32 cellular contexts compared by ENCODE assay signal in the genomic region with DNA sequence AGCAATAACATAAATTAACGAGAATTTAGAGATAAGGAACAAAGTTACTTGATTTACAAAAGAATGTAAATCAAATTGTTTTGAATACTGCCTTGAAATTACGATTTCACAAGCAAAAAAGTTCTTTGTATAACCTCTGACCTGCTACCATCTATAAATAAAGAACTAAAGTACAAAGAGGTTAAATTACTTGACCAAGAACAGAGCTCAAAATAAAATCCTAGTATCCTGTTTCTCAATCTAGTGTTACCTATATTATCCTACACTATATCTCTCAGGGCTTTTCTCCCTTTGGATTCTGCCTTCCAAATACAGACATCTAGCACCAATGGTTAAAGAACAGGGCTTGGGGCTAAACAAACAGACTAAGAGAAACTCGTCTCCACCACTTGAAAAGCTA. TPM values are rescaled to one million over a fixed set of nuclear protein-coding genes. Genes with fewer than 3 reads are reported as not detected.
"Had no signal": no experiment of that assay in that cellular context is flagged by ENCODE, and none has a peak within 500 bp of the region (broad histone marks: within the 10 kb centered on the region; RNA-seq: fewer than 3 reads in every experiment).

No MANE protein-coding gene starts in this region.

- H3K9me3 ChIP-seq: colonic mucosa, esophagus muscularis mucosa, heart left ventricle, left lung, mucosa of descending colon, prostate gland, sigmoid colon, stomach, thyroid gland had no signal

- H3K4me1 Mint-ChIP-seq: endodermal cell, neural progenitor cell had no signal

- H3K27ac Mint-ChIP-seq: dendritic cell treated with granulocyte-macrophage colony-stimulating factor and Interleukin-4, amounts not matched to agents 40 ng/mL and 50 ng/mL, for 4 days; endodermal cell; mesothelial cell of epicardium; neural progenitor cell had no signal

- H3K27ac ChIP-seq: colonic mucosa, esophagus muscularis mucosa, heart left ventricle, hepatocyte, left lung, neural progenitor cell, prostate gland, sigmoid colon, stomach, thyroid gland had no signal

- H3K27me3 Mint-ChIP-seq: dendritic cell treated with granulocyte-macrophage colony-stimulating factor and Interleukin-4, amounts not matched to agents 40 ng/mL and 50 ng/mL, for 4 days; naive B cell; natural killer cell treated with Interleukin-12 subunit alpha and Interleukin-12 subunit beta and Interleukin-15 and Interleukin-18, amount 100 ng/mL, for 72 hours had no signal

- DNase-seq: cerebellar nuclear complex; colonic mucosa; effector CD8-positive, alpha-beta T cell; endodermal cell; foreskin melanocyte; heart left ventricle; kidney; left lung; mesenchymal stem cell; mucosa of descending colon; naive B cell; right cardiac atrium; sigmoid colon; stimulated activated CD4-positive, alpha-beta T cell treated with anti-CD3 and anti-CD28 coated beads, Interleukin-2, amount 100 ng/mL, for 24 hours; stimulated activated CD4-positive, alpha-beta T cell treated with anti-CD3 and anti-CD28 coated beads, Interleukin-4, amount 100 ng/mL, for 24 hours; stimulated activated naive CD4-positive, alpha-beta T cell treated with Interleukin-2 at 50 U/mL for 16 hours; stomach; thyroid gland; trophoblast cell had no signal

- H3K4me3 Mint-ChIP-seq: dendritic cell treated with granulocyte-macrophage colony-stimulating factor and Interleukin-4, amounts not matched to agents 40 ng/mL and 50 ng/mL, for 4 days; endodermal cell; mesothelial cell of epicardium; naive B cell; natural killer cell treated with Interleukin-12 subunit alpha and Interleukin-12 subunit beta and Interleukin-15 and Interleukin-18, amount 100 ng/mL, for 72 hours; neural progenitor cell; stimulated activated effector memory CD8-positive, alpha-beta T cell treated with anti-CD3 and anti-CD28 coated beads, Interleukin-12 subunit alpha, Interleukin-12 subunit beta, amount 100 ng/mL, for 72 hours had no signal

- H3K4me3 ChIP-seq: colonic mucosa, esophagus muscularis mucosa, heart left ventricle, hepatocyte, left lung, mucosa of descending colon, neural progenitor cell, prostate gland, sigmoid colon, stomach, thyroid gland had no signal

- ATAC-seq: heart left ventricle; left lung; mucosa of descending colon; natural killer cell treated with Interleukin-12 subunit alpha and Interleukin-12 subunit beta and Interleukin-15 and Interleukin-18, amount 100 ng/mL, for 72 hours; right cardiac atrium; stimulated activated effector memory CD8-positive, alpha-beta T cell treated with anti-CD3 and anti-CD28 coated beads, Interleukin-12 subunit alpha, Interleukin-12 subunit beta, amount 100 ng/mL, for 72 hours had no signal

- H3K36me3 ChIP-seq: colonic mucosa, esophagus muscularis mucosa, heart left ventricle, left lung, neural progenitor cell, prostate gland, sigmoid colon, stomach, thyroid gland had no signal

- H3K4me1 ChIP-seq: colonic mucosa, left lung, neural progenitor cell, prostate gland, sigmoid colon, thyroid gland had no signal

- H3K9me3 Mint-ChIP-seq: natural killer cell treated with Interleukin-12 subunit alpha and Interleukin-12 subunit beta and Interleukin-15 and Interleukin-18, amount 100 ng/mL, for 72 hours; stimulated activated effector memory CD8-positive, alpha-beta T cell treated with anti-CD3 and anti-CD28 coated beads, Interleukin-12 subunit alpha, Interleukin-12 subunit beta, amount 100 ng/mL, for 72 hours had no signal

- H3K27me3 ChIP-seq: colonic mucosa, esophagus muscularis mucosa, heart left ventricle, hepatocyte, left lung, neural progenitor cell, sigmoid colon, stomach, thyroid gland had no signal

- H3K36me3 Mint-ChIP-seq: mesothelial cell of epicardium; natural killer cell treated with Interleukin-12 subunit alpha and Interleukin-12 subunit beta and Interleukin-15 and Interleukin-18, amount 100 ng/mL, for 72 hours; stimulated activated effector memory CD8-positive, alpha-beta T cell treated with anti-CD3 and anti-CD28 coated beads, Interleukin-12 subunit alpha, Interleukin-12 subunit beta, amount 100 ng/mL, for 72 hours had no signal

RNA-seq across cellular contexts. Expression of gene PLN, which starts 43.8 kb away (rescaled TPM):
- total RNA-seq: endodermal cell; endothelial cell of umbilical vein; epithelial cell of proximal tubule; lung microvascular endothelial cell; natural killer cell treated with Interleukin-12 subunit alpha and Interleukin-12 subunit beta and Interleukin-15 and Interleukin-18, amount 100 ng/mL, for 72 hours; osteocyte; renal cortical epithelial cell had no signal
- polyA plus RNA-seq: endothelial cell of umbilical vein had no signal
